8 cellular contexts compared by ENCODE assay signal in genomic region chr20:13783528-13783927, GRCh38. TPM values are rescaled to one million over a fixed set of nuclear protein-coding genes. Genes with fewer than 3 reads are reported as not detected.
A peak's percentile ranks its signal among the peaks of the same experiment; 100 is the strongest.
DNase-seq lines count a peak whose midpoint lies in the region; ATAC-seq, FAIRE-seq and TF ChIP-seq lines count a peak whose summit lies in the region.

No MANE protein-coding gene starts in this region.

- TF ChIP-seq EP300 in upper lobe of left lung (IDR thresholded peaks at IDR 0.05), result no peak

- no peak overlapping the region for H3K27ac Mint-ChIP-seq in activated naive CD8-positive, alpha-beta T cell

- H3K9me1 ChIP-seq in keratinocyte (ENCODE audit: control insufficient read depth, extremely low read depth, insufficient read depth, low read length), result no peaks in the 10 kb centered on the region

- no peaks in the 10 kb centered on the region for H4K20me1 ChIP-seq in keratinocyte (ENCODE audit: control insufficient read depth, extremely low read depth, insufficient read depth, low read length)

- no peaks in the 10 kb centered on the region for H3K27me3 Mint-ChIP-seq in activated naive CD8-positive, alpha-beta T cell

- peaks cover 63% of the 10 kb centered on the region for H3K4me1 Mint-ChIP-seq in activated naive CD8-positive, alpha-beta T cell (ENCODE audit: low read depth)

- H3K9me3 ChIP-seq in HAP-1 (no peaks in the 10 kb centered on the region), keratinocyte (ENCODE audit: control insufficient read depth, low read depth, low read length) (no peaks in the 10 kb centered on the region), uterus (no peaks in the 10 kb centered on the region), upper lobe of left lung (no peaks in the 10 kb centered on the region)

- WGBS in upper lobe of left lung, 2 donors, result 92 to 96% methylated on average over 13 of the region's 13 CpGs

- H3K4me2 ChIP-seq in keratinocyte (ENCODE audit: control insufficient read depth, extremely low read depth, insufficient read depth, low read depth, low read length), result peak overlapping the region; percentile 89

- H3K79me2 ChIP-seq in ACC112 (ENCODE audit: control insufficient read depth, insufficient read depth, low read length, unreplicated experiment), result peaks cover 59% of the 10 kb centered on the region
- peaks cover 76% of the 10 kb centered on the region for H3K79me2 ChIP-seq in keratinocyte (ENCODE audit: control insufficient read depth, insufficient read depth, low read length)

- intact Hi-C loops in uterus (cut with DNase I; ENCODE audit: low total_unique reads), result no loop called here

- H3K27ac ChIP-seq in ACC112 (ENCODE audit: low read depth, low read length) (no peak overlapping the region), keratinocyte (ENCODE audit: control insufficient read depth, insufficient read depth, low read length) (peak overlapping the region; percentile 71), uterus (no peak overlapping the region), upper lobe of left lung (no peak overlapping the region)

- no peak for TF ChIP-seq POLR2A in uterus (IDR thresholded peaks at IDR 0.05)
- TF ChIP-seq POLR2A in upper lobe of left lung (IDR thresholded peaks at IDR 0.05), result no peak

- peaks cover 10% of the 10 kb centered on the region for H3K36me3 Mint-ChIP-seq in activated naive CD8-positive, alpha-beta T cell

- FAIRE-seq in keratinocyte (lab: Jason Lieb, UNC), result no peak

- H3K4me3 ChIP-seq in ACC112 (ENCODE audit: low read depth, low read length) (peak overlapping the region; percentile 96), HAP-1 (peak overlapping the region; percentile 82), keratinocyte (ENCODE audit: control insufficient read depth in 2 of 3, extremely low read depth in 1 of 3, insufficient read depth in 2 of 3, low read depth in 1 of 3, low read length in 3 of 3) (peak overlapping the region; percentile 78 to 98 (median 83)), uterus (no peak overlapping the region), upper lobe of left lung (peak overlapping the region in 1 of 4 donors; percentile 71)

- H3K4me3 Mint-ChIP-seq in activated naive CD8-positive, alpha-beta T cell, result peak overlapping the region; percentile 100

- dilution Hi-C loops in keratinocyte (cut with MboI; ENCODE audit: extremely low pct_ligation_motif_present, low sequenced_read_pairs), result no loop called here

- H2AFZ ChIP-seq in ACC112 (ENCODE audit: low read length, unreplicated experiment), result no peak overlapping the region
- no peak overlapping the region for H2AFZ ChIP-seq in keratinocyte (ENCODE audit: control insufficient read depth, low read length)

- peaks cover 19% of the 10 kb centered on the region for H3K4me1 ChIP-seq in ACC112 (ENCODE audit: control insufficient read depth, insufficient read depth, low read length, unreplicated experiment)
- peaks cover 10% of the 10 kb centered on the region for H3K4me1 ChIP-seq in HAP-1
- peaks cover 15% of the 10 kb centered on the region for H3K4me1 ChIP-seq in keratinocyte (ENCODE audit: control insufficient read depth, extremely low read depth, insufficient read depth, low read length)
- peaks cover 0 to 4% of the 10 kb centered on the region in 2 donors for H3K4me1 ChIP-seq in uterus
- H3K4me1 ChIP-seq in upper lobe of left lung, result peaks cover 19 to 38% (median 27%) of the 10 kb centered on the region in 4 donors

- H3K9ac ChIP-seq in keratinocyte (ENCODE audit: control insufficient read depth, extremely low read depth, insufficient read depth, low read length), result peak overlapping the region; percentile 81

- H3K27me3 ChIP-seq in ACC112 (ENCODE audit: insufficient read depth, low read length) (no peaks in the 10 kb centered on the region), HAP-1 (ENCODE audit: low read depth) (no peaks in the 10 kb centered on the region), keratinocyte (ENCODE audit: control insufficient read depth, extremely low read depth, insufficient read depth, low read length) (no peaks in the 10 kb centered on the region), uterus (no peaks in the 10 kb centered on the region), upper lobe of left lung (no peaks in the 10 kb centered on the region)

- H3K36me3 ChIP-seq in ACC112 (ENCODE audit: insufficient read depth, low read length) (peaks cover 24% of the 10 kb centered on the region), HAP-1 (replicated peaks) (peaks cover 38% of the 10 kb centered on the region), keratinocyte (ENCODE audit: control insufficient read depth in 2 of 2, extremely low read depth in 1 of 2, insufficient read depth in 2 of 2, low read length in 2 of 2) (peaks cover 5% of the 10 kb centered on the region in 2 experiments), uterus (no peaks in the 10 kb centered on the region), upper lobe of left lung (peaks cover 0 to 30% (median 2%) of the 10 kb centered on the region in 4 donors)

- no peaks in the 10 kb centered on the region for H3K9me3 Mint-ChIP-seq in activated naive CD8-positive, alpha-beta T cell (ENCODE audit: low read depth)

- TF ChIP-seq CTCF in keratinocyte (optimal IDR thresholded peaks at IDR 0.05 in 1 of 3, IDR thresholded peaks at IDR 0.05 in 1 of 3, conservative IDR thresholded peaks at IDR 0.05 in 1 of 3; ENCODE audit: extremely low read depth in 1 of 3, insufficient read depth in 2 of 3, low read length in 3 of 3) (no peak), uterus (IDR thresholded peaks at IDR 0.05) (no peak), upper lobe of left lung (IDR thresholded peaks at IDR 0.05) (no peak)

- DNase-seq in HAP-1 (ENCODE audit: low spot score in 2 of 2), result no peak
- DNase-seq in keratinocyte (ENCODE audit: low read depth, low spot score), result no peak
- DNase-seq in uterus, result no peak
- no peak for DNase-seq in NCI-H1930 (lab: John Stamatoyannopoulos, UW)
- DNase-seq in upper lobe of left lung, result no peak

- in situ Hi-C loops in HAP-1 (cut with MboI; ENCODE audit: low sequenced_read_pairs), result loop anchor here (25.0 kb wide), 1 partner anchor 846 kb away; no protein-coding TSS in a partner anchor

- ATAC-seq in HG03135 (IDR thresholded peaks at IDR 0.05; ENCODE audit: unreplicated experiment), result no peak
- no peak for ATAC-seq in upper lobe of left lung (ENCODE audit: low FRiP score in 2 of 2)

RNA-seq across cellular contexts. Expression of gene ESF1, which starts 1.2 kb away (rescaled TPM):
- 3.9 to 10.8 TPM (median 4.9 TPM) in 3 replicates for polyA plus RNA-seq in keratinocyte
- 82.0 TPM for polyA plus RNA-seq in keratinocyte (2011; ENCODE audit: low read depth)
- polyA plus RNA-seq in keratinocyte (2011; cell fraction: cytosol; rRNA removed), result 4.3 and 4.6 TPM in 2 replicates
- polyA plus RNA-seq in keratinocyte (2011; cell fraction: nucleus; rRNA removed), result 6.0 and 13.8 TPM in 2 replicates
- polyA plus RNA-seq in keratinocyte (2012; ENCODE audit: low replicate concordance), result 18.3 and 23.5 TPM in 2 replicates
- 0.30 to 1.8 TPM in 2 of 3 replicates, not detected in the other for polyA minus RNA-seq in keratinocyte
- polyA minus RNA-seq in keratinocyte (2011; cell fraction: cytosol; rRNA and poly(A)+ RNA removed), result 2.3 TPM
- polyA minus RNA-seq in keratinocyte (2011; cell fraction: nucleus; rRNA and poly(A)+ RNA removed), result 2.3 and 6.5 TPM in 2 replicates
- 10 to 100 TPM in 2 of 4 donors, 1 to 10 TPM in 2; 3.1 to 18.0 (median 13.2) TPM for total RNA-seq in uterus
- 10 to 100 TPM in 5 of 6 donors, 1 to 10 TPM in 1; 9.8 to 17.8 (median 12.7) TPM for total RNA-seq in upper lobe of left lung

RNA-seq across cellular contexts. Expression of gene NDUFAF5, which starts 1.3 kb away (rescaled TPM):
- polyA plus RNA-seq in keratinocyte, result 12.8 to 26.4 TPM (median 16.1 TPM) in 3 replicates
- polyA plus RNA-seq in keratinocyte (2011; ENCODE audit: low read depth), result 17.9 TPM
- polyA plus RNA-seq in keratinocyte (2011; cell fraction: cytosol; rRNA removed), result 11.5 and 22.4 TPM in 2 replicates
- 20.4 and 25.2 TPM in 2 replicates for polyA plus RNA-seq in keratinocyte (2011; cell fraction: nucleus; rRNA removed)
- 16.4 and 18.3 TPM in 2 replicates for polyA plus RNA-seq in keratinocyte (2012; ENCODE audit: low replicate concordance)
- polyA minus RNA-seq in keratinocyte, result 2.8 to 20.2 TPM (median 4.1 TPM) in 3 replicates
- polyA minus RNA-seq in keratinocyte (2011; cell fraction: cytosol; rRNA and poly(A)+ RNA removed), result 7.3 TPM
- 8.2 and 19.2 TPM in 2 replicates for polyA minus RNA-seq in keratinocyte (2011; cell fraction: nucleus; rRNA and poly(A)+ RNA removed)
- total RNA-seq in uterus (10 to 100 TPM in 3 of 4 donors, 1 to 10 TPM in 1; 8.2 to 38.0 (median 24.3) TPM), upper lobe of left lung (10 to 100 TPM; 12.0 to 53.4 (median 17.7) TPM)

Comparison
In these comparisons a context has a peak if more than half of its experiments do, and no peak if none do; other contexts are left out.
1. H3K4me3 ChIP-seq: peak in ACC112 (single experiment), HAP-1 (single experiment) and keratinocyte (3 of 3); none in uterus (0 of 2).